In genomic region chr15:82749951-82750830, GRCh38 we compare ENCODE assay signal across 8 cellular contexts. TPM values are rescaled to one million over a fixed set of nuclear protein-coding genes. Genes with fewer than 3 reads are reported as not detected.
A peak's percentile ranks its signal among the peaks of the same experiment; 100 is the strongest.
DNase-seq lines count a peak whose midpoint lies in the region; ATAC-seq and TF ChIP-seq lines count a peak whose summit lies in the region.

No MANE protein-coding gene starts in this region.

- H3K27ac ChIP-seq in MM.1S (ENCODE audit: low read length) (peak overlapping the region; percentile 78), neural cell (ENCODE audit: low read length) (peak overlapping the region; percentile 98)

- H3K4me3 ChIP-seq in HAP-1 (peak overlapping the region; percentile 70), MM.1S (ENCODE audit: low read length) (peak overlapping the region; percentile 87), fibroblast of villous mesenchyme (ENCODE audit: low read depth, low read length) (peak overlapping the region; percentile 91), neural cell (ENCODE audit: low read length) (peak overlapping the region; percentile 82)

- peaks cover 51% of the 10 kb centered on the region for H3K4me1 Mint-ChIP-seq in stimulated activated naive CD8-positive, alpha-beta T cell treated with anti-CD3 and anti-CD28 coated beads, Interleukin-15, amount 100 ng/mL, for 72 hours

- H3K9me2 ChIP-seq in MM.1S (replicated peaks; ENCODE audit: insufficient read depth, low read length) (no peaks in the 10 kb centered on the region), neural cell (ENCODE audit: insufficient read depth, low read length) (no peaks in the 10 kb centered on the region)

- TF ChIP-seq RAD21 in neural cell (conservative IDR thresholded peaks at IDR 0.05), result peak; percentile 44

- peak overlapping the region; percentile 83 for H2AFZ ChIP-seq in MM.1S (ENCODE audit: low read length)
- H2AFZ ChIP-seq in neural cell (ENCODE audit: low read depth, low read length), result peak overlapping the region; percentile 90

- peak; percentile 96 for ATAC-seq in stimulated activated naive CD8-positive, alpha-beta T cell treated with anti-CD3 and anti-CD28 coated beads, Interleukin-15, amount 100 ng/mL, for 72 hours

- H3K27me3 ChIP-seq in HAP-1 (ENCODE audit: low read depth) (no peaks in the 10 kb centered on the region), MM.1S (replicated peaks; ENCODE audit: insufficient read depth, low read length) (no peaks in the 10 kb centered on the region), neural cell (ENCODE audit: insufficient read depth, low read depth, low read length) (no peaks in the 10 kb centered on the region)

- no peaks in the 10 kb centered on the region for H3K9me3 Mint-ChIP-seq in stimulated activated naive CD8-positive, alpha-beta T cell treated with anti-CD3 and anti-CD28 coated beads, Interleukin-15, amount 100 ng/mL, for 72 hours

- no peak for TF ChIP-seq CTCF in MM.1S (IDR thresholded peaks at IDR 0.05; ENCODE audit: low read length)
- no peak for TF ChIP-seq CTCF in fibroblast of villous mesenchyme (IDR thresholded peaks at IDR 0.05; ENCODE audit: insufficient read depth, low read depth, low read length)
- peak; percentile 25 for TF ChIP-seq CTCF in neural cell (IDR thresholded peaks at IDR 0.05; ENCODE audit: poor library complexity, severe bottlenecking)

- H3K4me3 Mint-ChIP-seq in stimulated activated naive CD8-positive, alpha-beta T cell treated with anti-CD3 and anti-CD28 coated beads, Interleukin-15, amount 100 ng/mL, for 72 hours, result peak overlapping the region; percentile 97

- H3K27ac Mint-ChIP-seq in stimulated activated naive CD8-positive, alpha-beta T cell treated with anti-CD3 and anti-CD28 coated beads, Interleukin-15, amount 100 ng/mL, for 72 hours, result peak overlapping the region; percentile 96 to 97

- DNase-seq in G401 (ENCODE audit: low spot score) (peak; percentile 98), HAP-1 (ENCODE audit: low spot score in 2 of 2) (peak; percentile 99 to 100), MM.1S (peak; percentile 95), SHP77 treated with DMSO at 0.1 percent for 48 hours (lab: John Stamatoyannopoulos, UW) (peak; percentile 93), activated gamma-delta T cell treated with Interleukin-2 at 50 U/mL for 16 hours (peak; percentile 74), fibroblast of villous mesenchyme (ENCODE audit: low read depth) (peak; percentile 95)
- peak; percentile 67 to 80 for DNase-seq in stimulated activated naive CD8-positive, alpha-beta T cell treated with anti-CD3 and anti-CD28 coated beads, Interleukin-15, amount 100 ng/mL, for 72 hours

- H3K4me2 ChIP-seq in MM.1S (ENCODE audit: low read depth, low read length) (peak overlapping the region; percentile 80), neural cell (ENCODE audit: low read length) (peak overlapping the region; percentile 97)

- H3K9me3 ChIP-seq in HAP-1 (no peaks in the 10 kb centered on the region), MM.1S (replicated peaks; ENCODE audit: insufficient read depth, low read length) (no peaks in the 10 kb centered on the region), neural cell (ENCODE audit: low read length) (no peaks in the 10 kb centered on the region)

- H3K4me1 ChIP-seq in HAP-1 (peaks cover 14% of the 10 kb centered on the region), MM.1S (ENCODE audit: low read length) (peaks cover 9% of the 10 kb centered on the region)

- in situ Hi-C loops in G401 (cut with HindIII; ENCODE audit: low sequenced_read_pairs) (no loop called here), HAP-1 (cut with MboI; ENCODE audit: low sequenced_read_pairs) (no loop called here)

- H3K9ac ChIP-seq in MM.1S (ENCODE audit: low read length) (peak overlapping the region; percentile 86), neural cell (ENCODE audit: low read length) (peak overlapping the region; percentile 88)

- peak; percentile 58 for TF ChIP-seq EP300 in neural cell (conservative IDR thresholded peaks at IDR 0.05; ENCODE audit: poor library complexity, severe bottlenecking)

- no peaks in the 10 kb centered on the region; the same call in 1 of the 2 replicates for H4K20me1 ChIP-seq in MM.1S (ENCODE audit: insufficient read depth, low read length)
- H4K20me1 ChIP-seq in neural cell (ENCODE audit: insufficient read depth), result no peaks in the 10 kb centered on the region

- H3K27me3 Mint-ChIP-seq in stimulated activated naive CD8-positive, alpha-beta T cell treated with anti-CD3 and anti-CD28 coated beads, Interleukin-15, amount 100 ng/mL, for 72 hours, result no peaks in the 10 kb centered on the region

- H3K36me3 ChIP-seq in HAP-1 (replicated peaks), result peaks cover 31% of the 10 kb centered on the region
- H3K36me3 ChIP-seq in MM.1S (replicated peaks; ENCODE audit: insufficient read depth, low read length), result peaks cover 6% of the 10 kb centered on the region; the same call in 1 of the 2 replicates
- no peaks in the 10 kb centered on the region for H3K36me3 ChIP-seq in neural cell (ENCODE audit: insufficient read depth, low read length)

- H3F3A ChIP-seq in MM.1S (ENCODE audit: insufficient read depth, low read length) (peaks cover 19% of the 10 kb centered on the region; the same call in 1 of the 2 replicates), neural cell (ENCODE audit: insufficient read depth, low read length, poor library complexity, severe bottlenecking) (no peaks in the 10 kb centered on the region)

- H3K79me2 ChIP-seq in MM.1S (ENCODE audit: low read length) (peaks cover 58% of the 10 kb centered on the region), neural cell (replicated peaks; ENCODE audit: insufficient read depth, low read length) (peaks cover 26% of the 10 kb centered on the region)

TF ChIP-seq in neural cell, 6 proteins besides CTCF, POLR2A, EP300 and RAD21:
- no peak for TF ChIP-seq EZH2 (IDR thresholded peaks at IDR 0.05; ENCODE audit: borderline replicate concordance, insufficient read depth, low read length, poor library complexity, severe bottlenecking)
- TF ChIP-seq REST (IDR thresholded peaks at IDR 0.05; ENCODE audit: borderline replicate concordance), result peak; percentile 94
- TF ChIP-seq TAF1 (IDR thresholded peaks at IDR 0.05; ENCODE audit: low read depth), result peak; percentile 97
- TF ChIP-seq POLR2AphosphoS5 (IDR thresholded peaks at IDR 0.05), result peak; percentile 99
- TF ChIP-seq MXI1 (conservative IDR thresholded peaks at IDR 0.05; ENCODE audit: poor library complexity, severe bottlenecking), result peak; percentile 97
- peak; percentile 59 for TF ChIP-seq SMC3 (conservative IDR thresholded peaks at IDR 0.05; ENCODE audit: poor library complexity)

RNA-seq across cellular contexts. Expression of gene AP3B2, which starts 40.5 kb away (rescaled TPM):
- 3.1 and 5.3 TPM in 2 replicates for total RNA-seq in G401 (2014; rRNA removed; shearing (Covaris generic))
- 0.43 and 0.64 TPM in 2 replicates for total RNA-seq in fibroblast of villous mesenchyme
- polyA plus RNA-seq in neural cell, result 64.2 and 81.9 TPM in 2 replicates
- 57.9 and 58.8 TPM in 2 replicates for polyA minus RNA-seq in neural cell

RNA-seq across cellular contexts. Expression of gene FSD2, which starts 55.7 kb away (rescaled TPM):
- not detected in 2 replicates for total RNA-seq in G401 (2014; rRNA removed; shearing (Covaris generic))
- total RNA-seq in fibroblast of villous mesenchyme, result not detected in 2 replicates
- polyA plus RNA-seq in neural cell, result not detected in 2 replicates
- polyA minus RNA-seq in neural cell, result 0.12 TPM in 1 of 2 replicates, not detected in the other

RNA-seq across cellular contexts. Expression of gene WHAMM, which starts 59.2 kb away (rescaled TPM):
- total RNA-seq in G401 (2014; rRNA removed; shearing (Covaris generic)), result 6.7 and 8.2 TPM in 2 replicates
- 5.8 and 7.8 TPM in 2 replicates for total RNA-seq in fibroblast of villous mesenchyme
- polyA plus RNA-seq in neural cell, result 1.5 and 2.8 TPM in 2 replicates
- 1.9 and 3.5 TPM in 2 replicates for polyA minus RNA-seq in neural cell

Comparison
In these comparisons a context has a peak if more than half of its experiments do, and no peak if none do; other contexts are left out.
1. Peak in every context shown above with its lines: DNase-seq, ATAC-seq, H3K4me3 ChIP-seq and H3K27ac ChIP-seq.